ENCODE assay signal across 7 cellular contexts in the genomic region with DNA sequence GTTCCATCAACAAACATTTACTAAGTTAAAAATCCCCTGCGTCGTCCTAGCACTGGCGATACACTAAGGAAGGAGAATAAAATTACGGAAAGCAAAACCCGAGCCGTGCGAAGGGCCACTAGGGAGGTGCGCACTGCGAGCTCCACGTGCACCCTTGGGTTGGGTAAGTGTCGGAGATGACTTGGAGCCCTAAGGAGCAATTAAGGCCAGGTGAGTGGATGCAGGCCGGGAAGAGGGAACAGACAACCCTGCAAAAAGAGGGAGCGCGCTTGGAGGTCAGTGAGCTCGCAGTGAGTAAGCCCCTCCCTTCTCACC. TPM values are rescaled to one million over a fixed set of nuclear protein-coding genes. Genes with fewer than 3 reads are reported as not detected.
A peak's percentile ranks its signal among the peaks of the same experiment; 100 is the strongest.
DNase-seq lines count a peak whose midpoint lies in the region; ATAC-seq and TF ChIP-seq lines count a peak whose summit lies in the region.

No MANE protein-coding gene starts in this region.

- no peaks in the 10 kb centered on the region for H3K9me3 ChIP-seq in mucosa of rectum (ENCODE audit: control insufficient read depth in 2 of 2, low read length in 2 of 2)

- CTCF ChIA-PET in MCF 10A (lab: Yijun Ruan, JAX): interaction anchor here (1.1 kb wide), 1 partner anchor 14 kb away, joined by 4 read pairs; no protein-coding TSS in a partner anchor

- no TSS peak for BruUV-seq in MCF 10A (replicated peaks; lab: Mats Ljungman, UMichigan)

- peaks cover 13 to 15% of the 10 kb centered on the region in 2 donors for H3K4me1 ChIP-seq in mucosa of rectum (ENCODE audit: control insufficient read depth in 2 of 2, insufficient read depth in 2 of 2, low read length in 2 of 2)

- no peaks in the 10 kb centered on the region for H3K9me3 Mint-ChIP-seq in MCF 10A (ENCODE audit: unreplicated experiment)

- peaks cover 10% of the 10 kb centered on the region for H3K4me1 Mint-ChIP-seq in MCF 10A (ENCODE audit: insufficient read depth, unreplicated experiment)

- H3K4me3 Mint-ChIP-seq in MCF 10A (ENCODE audit: unreplicated experiment): peak overlapping the region; percentile 93

- DNase-seq in MCF 10A (ENCODE audit: unreplicated experiment): no peak
- no peak for DNase-seq in mucosa of gallbladder (ENCODE audit: low spot score)
- DNase-seq in DMS 273 (lab: John Stamatoyannopoulos, UW; ENCODE audit: unreplicated experiment): no peak
- DNase-seq in NCI-H2171 (lab: John Stamatoyannopoulos, UW): no peak

- TF ChIP-seq CTCF in MCF 10A (IDR thresholded peaks at IDR 0.05; ENCODE audit: unreplicated experiment): no peak

- H3K36me3 ChIP-seq in mucosa of rectum (ENCODE audit: control insufficient read depth in 2 of 2, insufficient read depth in 2 of 2, low read length in 2 of 2): peaks cover 4% of the 10 kb centered on the region in 2 donors

- H3K9ac ChIP-seq in mucosa of rectum (ENCODE audit: low read depth in 1 of 2, low read length in 2 of 2): peak overlapping the region; percentile 79 to 83

- H3K27ac ChIP-seq in mucosa of rectum (ENCODE audit: low read depth in 2 of 2, low read length in 2 of 2): peak overlapping the region; percentile 77 to 90

- POLR2A ChIA-PET in MCF 10A (lab: Yijun Ruan, JAX): interaction anchor here (0.7 to 5.3 kb wide), 7 partner anchors 9 to 753 kb away, joined by 3 to 105 read pairs (median 3); a partner anchor contains a TSS

- peaks cover 53% of the 10 kb centered on the region for H3K36me3 Mint-ChIP-seq in MCF 10A (ENCODE audit: insufficient read depth, unreplicated experiment)

- intact Hi-C loops in MCF 10A (cut with micrococcal nuclease): no loop called here

- peak overlapping the region; percentile 89 to 96 for H3K4me3 ChIP-seq in mucosa of rectum (ENCODE audit: low read length in 2 of 2)

- ATAC-seq in GM19395 (IDR thresholded peaks at IDR 0.05; ENCODE audit: unreplicated experiment): peak; percentile 31
- peak; percentile 5 for ATAC-seq in HG03460 (IDR thresholded peaks at IDR 0.05; ENCODE audit: unreplicated experiment)

- no peaks in the 10 kb centered on the region for H3K27me3 ChIP-seq in mucosa of rectum (ENCODE audit: control insufficient read depth in 2 of 2, insufficient read depth in 2 of 2, low read length in 2 of 2)

- no peaks in the 10 kb centered on the region for H3K27me3 Mint-ChIP-seq in MCF 10A (ENCODE audit: insufficient read depth, unreplicated experiment)

- H3K27ac Mint-ChIP-seq in MCF 10A (ENCODE audit: low read depth, unreplicated experiment): peak overlapping the region; percentile 94

RNA-seq across cellular contexts. Expression of a gene that starts 0.7 kb away (rescaled TPM):
- total RNA-seq in MCF 10A (2022) (20.7 and 34.4 TPM in 2 replicates), mucosa of gallbladder (14.8 TPM)

RNA-seq across cellular contexts. Expression of a gene that starts 14.5 kb away (rescaled TPM):
- total RNA-seq in MCF 10A (2022) (70.0 and 79.7 TPM in 2 replicates), mucosa of gallbladder (37.5 TPM)

RNA-seq across cellular contexts. Expression of a gene that starts 46.8 kb away (rescaled TPM):
- total RNA-seq in MCF 10A (2022) (not detected in 2 replicates), mucosa of gallbladder (not detected)
